ENCODE assay signal across 19 cellular contexts in genomic region chr22:37918149-37918548, GRCh38. TPM values are rescaled to one million over a fixed set of nuclear protein-coding genes. Genes with fewer than 3 reads are reported as not detected.
"Had no signal": no experiment of that assay in that cellular context is flagged by ENCODE, and none has a peak within 500 bp of the region (broad histone marks: within the 10 kb centered on the region; RNA-seq: fewer than 3 reads in every experiment).

No MANE protein-coding gene starts in this region.

- H3K9me3 ChIP-seq: gastrocnemius medialis, left lung, prostate gland, SK-N-SH, tibial artery had no signal

- H3K4me2 ChIP-seq: SK-N-SH had no signal

- H3K4me3 Mint-ChIP-seq: activated naive CD4-positive, alpha-beta T cell treated with anti-CD3 and anti-CD28 coated beads for 36 hours; dendritic cell treated with granulocyte-macrophage colony-stimulating factor and Interleukin-4, amounts not matched to agents 40 ng/mL and 50 ng/mL, for 4 days; effector memory CD8-positive, alpha-beta T cell; nephron had no signal

- H3K27me3 Mint-ChIP-seq: dendritic cell treated with granulocyte-macrophage colony-stimulating factor and Interleukin-4, amounts not matched to agents 40 ng/mL and 50 ng/mL, for 4 days; effector memory CD8-positive, alpha-beta T cell had no signal

- H3K4me1 Mint-ChIP-seq: nephron had no signal

- ATAC-seq: effector memory CD8-positive, alpha-beta T cell; gastrocnemius medialis; left lung had no signal

- H3K4me1 ChIP-seq: gastrocnemius medialis, prostate gland, tibial artery had no signal

- H3K27me3 ChIP-seq: gastrocnemius medialis, left lung, tibial artery had no signal

- H3K27ac ChIP-seq: epithelial cell of prostate, tibial artery, WERI-Rb-1 had no signal

- DNase-seq: activated CD4-positive, alpha-beta T cell treated with anti-CD3 and anti-CD28 coated beads for 4 hours; activated naive CD4-positive, alpha-beta T cell treated with anti-CD3 and anti-CD28 coated beads for 36 hours; effector memory CD8-positive, alpha-beta T cell; gastrocnemius medialis; left lung; mesendoderm; occipital lobe; SK-N-SH; stimulated activated CD4-positive, alpha-beta T cell treated with anti-CD3 and anti-CD28 coated beads, Interleukin-1b, Interleukin-23, amount 100 ng/mL, for 48 hours; T-helper 1 cell; T1000; tibial artery; WERI-Rb-1 had no signal

- H3K9me3 Mint-ChIP-seq: activated naive CD4-positive, alpha-beta T cell treated with anti-CD3 and anti-CD28 coated beads for 36 hours; dendritic cell treated with granulocyte-macrophage colony-stimulating factor and Interleukin-4, amounts not matched to agents 40 ng/mL and 50 ng/mL, for 4 days; effector memory CD8-positive, alpha-beta T cell; nephron had no signal

- H3K27ac Mint-ChIP-seq: activated naive CD4-positive, alpha-beta T cell treated with anti-CD3 and anti-CD28 coated beads for 36 hours; dendritic cell treated with granulocyte-macrophage colony-stimulating factor and Interleukin-4, amounts not matched to agents 40 ng/mL and 50 ng/mL, for 4 days; effector memory CD8-positive, alpha-beta T cell; nephron had no signal

- H3K9ac ChIP-seq: SK-N-SH had no signal

- H3K4me3 ChIP-seq: gastrocnemius medialis, left lung, prostate gland, tibial artery had no signal

RNA-seq across cellular contexts. Expression of gene C22orf23, which starts 35.3 kb away (rescaled TPM):
- total RNA-seq: activated naive CD4-positive, alpha-beta T cell treated with anti-CD3 and anti-CD28 coated beads for 36 hours; astrocyte; bronchial epithelial cell had no signal
